Comparison of ENCODE assay signal across 8 cellular contexts in the genomic region with DNA sequence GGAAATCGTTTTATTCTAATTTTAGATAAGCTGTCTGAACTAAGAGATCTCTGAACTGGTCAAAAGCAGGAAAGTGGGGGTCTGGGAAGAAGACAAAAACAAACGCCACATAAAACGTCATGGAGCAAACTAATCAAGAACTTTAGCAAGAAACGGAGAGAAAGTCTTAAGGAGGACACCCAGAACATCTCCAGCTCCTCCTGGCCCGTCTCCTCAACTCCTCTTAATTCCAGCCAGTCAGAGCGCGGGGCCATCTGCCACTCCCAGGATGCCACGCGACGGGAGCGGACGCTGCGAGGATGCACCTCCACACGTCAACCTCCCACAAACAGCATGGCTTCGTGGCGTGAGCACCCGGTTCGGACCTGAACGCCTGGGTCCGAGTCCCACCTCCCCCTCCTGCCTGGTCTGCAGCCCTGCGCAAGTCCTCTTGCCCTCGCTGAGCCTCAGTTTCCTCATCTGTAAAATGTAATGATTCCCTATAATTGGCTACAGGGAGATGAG. TPM values are rescaled to one million over a fixed set of nuclear protein-coding genes. Genes with fewer than 3 reads are reported as not detected.
DNase-seq lines count a peak whose midpoint lies in the region; ATAC-seq, FAIRE-seq and TF ChIP-seq lines count a peak whose summit lies in the region.

No MANE protein-coding gene starts in this region.

- DNase-seq in GM06990 (ENCODE audit: extremely low read depth, insufficient read length) (peak; percentile 89), NCI-H446 (lab: John Stamatoyannopoulos, UW) (peak; percentile 14 to 80), cerebellar cortex (ENCODE audit: low spot score) (peak; percentile 88), kidney (peak; percentile 92)
- peak; percentile 73 for DNase-seq in activated CD4-positive, CD25-positive, alpha-beta regulatory T cell treated with anti-CD3 and anti-CD28 coated beads, Interleukin-2, amount 50 U/mL, for 72 hours
- peak; percentile 26 to 58 for DNase-seq in stimulated activated CD4-positive, alpha-beta T cell treated with anti-CD3 and anti-CD28 coated beads, Interleukin-15, amount 100 ng/mL, for 1 hour (ENCODE audit: low read depth in 1 of 2, low spot score in 1 of 2)

- intact Hi-C loops in kidney (cut with DNase I) = no loop called here

- no peaks in the 10 kb centered on the region for H3K9me3 ChIP-seq in kidney (ENCODE audit: control insufficient read depth in 1 of 2, low read length in 2 of 2)

- peak overlapping the region; percentile 77 to 88 for H3K27ac ChIP-seq in kidney (ENCODE audit: low read depth in 2 of 2, low read length in 2 of 2)

- H3K36me3 ChIP-seq in GM06990 (ENCODE audit: control insufficient read depth, insufficient read depth, low read length) = no peaks in the 10 kb centered on the region
- H3K36me3 ChIP-seq in kidney (ENCODE audit: control insufficient read depth in 1 of 2, insufficient read depth in 2 of 2, low read length in 2 of 2) = no peaks in the 10 kb centered on the region

- TF ChIP-seq CTCF in GM06990 (IDR thresholded peaks at IDR 0.05; ENCODE audit: insufficient read depth, low read length, poor library complexity, severe bottlenecking) = no peak
- no peak for TF ChIP-seq CTCF in kidney (IDR thresholded peaks at IDR 0.05; ENCODE audit: borderline replicate concordance, extremely low read depth, insufficient read depth)

- H3K27me3 ChIP-seq in GM06990 (replicated peaks; ENCODE audit: control insufficient read depth, insufficient read depth, low read length) = peaks cover 6% of the 10 kb centered on the region

- H3K4me3 ChIP-seq in GM06990 (replicated peaks; ENCODE audit: low read depth, low read length) = peak overlapping the region; percentile 99
- H3K4me3 ChIP-seq in kidney (ENCODE audit: low read length in 2 of 2) = peak overlapping the region; percentile 91 to 99

- peak overlapping the region; percentile 30 to 92 for H3K9ac ChIP-seq in kidney (ENCODE audit: low read length in 2 of 2)

- FAIRE-seq in kidney (lab: Jason Lieb, UNC) = no peak

- H3K4me1 ChIP-seq in kidney (ENCODE audit: control insufficient read depth in 1 of 2, insufficient read depth in 1 of 2, low read depth in 1 of 2, low read length in 2 of 2) = peaks cover 10 to 15% of the 10 kb centered on the region in 2 donors

- ATAC-seq in HG02981 (IDR thresholded peaks at IDR 0.05; ENCODE audit: unreplicated experiment) (peak; percentile 27), GM18520 (IDR thresholded peaks at IDR 0.05; ENCODE audit: unreplicated experiment) (no peak)

RNA-seq across cellular contexts. Expression of a gene that starts 0.6 kb away (rescaled TPM):
- total RNA-seq in kidney = 56.1 TPM
- polyA plus RNA-seq in kidney (ENCODE audit: insufficient read depth, low read depth, low replicate concordance) = 49.7 TPM

RNA-seq across cellular contexts. Expression of a gene that starts 1.1 kb away (rescaled TPM):
- total RNA-seq in kidney = 17.4 TPM
- polyA plus RNA-seq in kidney (ENCODE audit: insufficient read depth, low read depth, low replicate concordance) = 26.1 TPM

RNA-seq across cellular contexts. Expression of a gene that starts 51.6 kb away (rescaled TPM):
- 35.9 TPM for total RNA-seq in kidney
- 48.9 TPM for polyA plus RNA-seq in kidney (ENCODE audit: insufficient read depth, low read depth, low replicate concordance)

RNA-seq across cellular contexts. Expression of a gene that starts 51.8 kb away (rescaled TPM):
- 28.8 TPM for total RNA-seq in kidney
- polyA plus RNA-seq in kidney (ENCODE audit: insufficient read depth, low read depth, low replicate concordance) = 40.9 TPM

Comparison
In these comparisons a context has a peak if more than half of its experiments do, and no peak if none do; other contexts are left out.
1. DNase-seq: peak in every context shown above with its lines; median percentile 92 in kidney; 89 in GM06990; 88 in cerebellar cortex; 73 in activated CD4-positive, CD25-positive, alpha-beta regulatory T cell treated with anti-CD3 and anti-CD28 coated beads, Interleukin-2, amount 50 U/mL, for 72 hours; 47 in NCI-H446; 42 in stimulated activated CD4-positive, alpha-beta T cell treated with anti-CD3 and anti-CD28 coated beads, Interleukin-15, amount 100 ng/mL, for 1 hour.